In genomic region chr10:132907901-132908620, GRCh38 we compare ENCODE assay signal across 17 cellular contexts.
"Had no signal": no experiment of that assay in that cellular context is flagged by ENCODE, and none has a peak within 500 bp of the region (broad histone marks: within the 10 kb centered on the region; RNA-seq: fewer than 3 reads in every experiment).

No MANE protein-coding gene starts in this region.

- H3K36me3 ChIP-seq: left lung, neural progenitor cell, pancreas, tibial artery had no signal

- H3K27me3 ChIP-seq: dorsolateral prefrontal cortex, neural progenitor cell, pancreas had no signal

- H3K27ac Mint-ChIP-seq: activated naive CD8-positive, alpha-beta T cell; memory B cell; neural progenitor cell had no signal

- H3K36me3 Mint-ChIP-seq: activated naive CD8-positive, alpha-beta T cell; neural progenitor cell had no signal

- DNase-seq: activated CD4-positive, alpha-beta T cell treated with anti-CD3 and anti-CD28 coated beads for 1 hour; activated gamma-delta T cell; amygdala; caudate nucleus; foreskin fibroblast; stimulated activated CD4-positive, alpha-beta T cell treated with anti-CD3 and anti-CD28 coated beads, Interleukin-2, amount 100 ng/mL, for 24 hours; stimulated activated naive CD8-positive, alpha-beta T cell treated with anti-CD3 and anti-CD28 coated beads, Interleukin-15, Interleukin-2, amounts not matched to agents 100 U/mL and 50 U/mL, for 24 hours; substantia nigra; T-helper 1 cell; T1000 had no signal

- H3K4me1 ChIP-seq: left lung, neural progenitor cell, pancreas, tibial artery had no signal

- H3K4me3 ChIP-seq: dorsolateral prefrontal cortex, left lung, neural progenitor cell, pancreas, tibial artery had no signal

- H3K4me3 Mint-ChIP-seq: activated naive CD8-positive, alpha-beta T cell; memory B cell; neural progenitor cell had no signal

- H3K9me3 ChIP-seq: left lung, pancreas had no signal

- H3K27ac ChIP-seq: dorsolateral prefrontal cortex, left lung, neural progenitor cell, pancreas, tibial artery had no signal

- ATAC-seq: left lung; pancreas; stimulated activated naive CD8-positive, alpha-beta T cell treated with anti-CD3 and anti-CD28 coated beads, Interleukin-15, Interleukin-2, amounts not matched to agents 100 U/mL and 50 U/mL, for 24 hours had no signal
